Comparison of ENCODE assay signal across 36 cellular contexts in the genomic region with DNA sequence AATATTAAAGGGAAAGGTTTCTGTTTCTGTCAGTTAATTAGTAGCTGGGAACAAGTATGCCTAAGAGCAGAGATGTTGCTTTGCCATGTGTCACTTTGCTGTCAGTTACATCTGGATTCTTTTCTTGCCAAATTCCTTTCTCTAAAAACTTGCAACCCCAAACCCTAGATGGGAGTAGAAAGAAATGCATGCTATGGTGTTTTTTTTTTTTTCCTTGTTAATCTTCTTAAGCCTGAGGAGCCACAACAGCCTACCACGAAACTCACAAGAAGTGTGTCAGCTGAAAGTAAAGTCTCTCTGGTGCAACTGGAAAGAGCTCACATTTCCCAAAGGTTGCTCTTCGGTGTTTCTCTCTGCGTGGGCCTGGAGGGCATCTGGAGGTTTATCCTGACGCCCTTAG. TPM values are rescaled to one million over a fixed set of nuclear protein-coding genes. Genes with fewer than 3 reads are reported as not detected.
DNase-seq lines count a peak whose midpoint lies in the region; ATAC-seq and TF ChIP-seq lines count a peak whose summit lies in the region.
"Had no signal": no experiment of that assay in that cellular context is flagged by ENCODE, and none has a peak within 500 bp of the region (broad histone marks: within the 10 kb centered on the region; RNA-seq: fewer than 3 reads in every experiment).

No MANE protein-coding gene starts in this region.

- H3K36me3 ChIP-seq in upper lobe of right lung: no peaks in the 10 kb centered on the region
- H3K36me3 ChIP-seq: ovary, right atrium auricular region had no signal

- H3K27ac Mint-ChIP-seq in activated CD4-positive, alpha-beta T cell treated with anti-CD3 and anti-CD28 coated beads, Interleukin-2, amount 10 ng/mL, durations not matched to agents 7 days and 5 days: peak overlapping the region; percentile 9
- H3K27ac Mint-ChIP-seq in mesothelial cell of epicardium: peak overlapping the region; percentile 63
- H3K27ac Mint-ChIP-seq: activated B cell treated with CpG ODN at 0.5 μM for 24 hours; activated naive CD4-positive, alpha-beta T cell treated with anti-CD3 and anti-CD28 coated beads for 36 hours; activated T-helper 1 cell treated with anti-CD3 and anti-CD28 coated beads, Interleukin-12 subunit alpha, Interleukin-12 subunit beta, Interleukin-2, Interleukin-4 antibody, amounts not matched to agents 30 ng/mL and 10 ng/mL and 1 ng/mL, durations not matched to agents 14 hours and 24 hours and 36 hours; nephron progenitor cell; stimulated activated effector memory CD8-positive, alpha-beta T cell treated with anti-CD3 and anti-CD28 coated beads, Interleukin-12 subunit alpha, Interleukin-12 subunit beta, amount 100 ng/mL, for 72 hours had no signal

- no peak overlapping the region for H3K27ac ChIP-seq in upper lobe of right lung
- H3K27ac ChIP-seq: 22Rv1, ovary, right atrium auricular region, RWPE1 had no signal

- no peaks in the 10 kb centered on the region for H3K27me3 Mint-ChIP-seq in activated CD4-positive, alpha-beta T cell treated with anti-CD3 and anti-CD28 coated beads, Interleukin-2, amount 10 ng/mL, durations not matched to agents 7 days and 5 days
- no peaks in the 10 kb centered on the region for H3K27me3 Mint-ChIP-seq in mesothelial cell of epicardium (ENCODE audit: low read depth)
- H3K27me3 Mint-ChIP-seq: activated B cell treated with CpG ODN at 0.5 μM for 24 hours had no signal

- POLR2A ChIA-PET in activated CD4-positive, alpha-beta T cell treated with anti-CD3 and anti-CD28 coated beads, Interleukin-2, amount 10 ng/mL, durations not matched to agents 7 days and 5 days (lab: Charles Lee): no interaction called here

- peaks cover 3% of the 10 kb centered on the region for H3K4me1 ChIP-seq in upper lobe of right lung

- no peak overlapping the region for H3K4me3 Mint-ChIP-seq in activated CD4-positive, alpha-beta T cell treated with anti-CD3 and anti-CD28 coated beads, Interleukin-2, amount 10 ng/mL, durations not matched to agents 7 days and 5 days
- no peak overlapping the region for H3K4me3 Mint-ChIP-seq in mesothelial cell of epicardium
- H3K4me3 Mint-ChIP-seq: activated B cell treated with CpG ODN at 0.5 μM for 24 hours; activated naive CD4-positive, alpha-beta T cell treated with anti-CD3 and anti-CD28 coated beads for 36 hours; activated T-helper 1 cell treated with anti-CD3 and anti-CD28 coated beads, Interleukin-12 subunit alpha, Interleukin-12 subunit beta, Interleukin-2, Interleukin-4 antibody, amounts not matched to agents 30 ng/mL and 10 ng/mL and 1 ng/mL, durations not matched to agents 14 hours and 24 hours and 36 hours; CD8-positive, alpha-beta memory T cell; nephron progenitor cell; stimulated activated effector memory CD8-positive, alpha-beta T cell treated with anti-CD3 and anti-CD28 coated beads, Interleukin-12 subunit alpha, Interleukin-12 subunit beta, amount 100 ng/mL, for 72 hours had no signal

- peaks cover 3% of the 10 kb centered on the region for H3K4me1 Mint-ChIP-seq in activated CD4-positive, alpha-beta T cell treated with anti-CD3 and anti-CD28 coated beads, Interleukin-2, amount 10 ng/mL, durations not matched to agents 7 days and 5 days
- H3K4me1 Mint-ChIP-seq in mesothelial cell of epicardium: peaks cover 29% of the 10 kb centered on the region
- H3K4me1 Mint-ChIP-seq: CD8-positive, alpha-beta memory T cell; stimulated activated effector memory CD8-positive, alpha-beta T cell treated with anti-CD3 and anti-CD28 coated beads, Interleukin-12 subunit alpha, Interleukin-12 subunit beta, amount 100 ng/mL, for 72 hours had no signal

- no peak for ATAC-seq in GM21528 (IDR thresholded peaks at IDR 0.05; ENCODE audit: low FRiP score, unreplicated experiment)
- ATAC-seq in upper lobe of right lung: no peak
- ATAC-seq: stimulated activated effector memory CD8-positive, alpha-beta T cell treated with anti-CD3 and anti-CD28 coated beads, Interleukin-12 subunit alpha, Interleukin-12 subunit beta, amount 100 ng/mL, for 72 hours had no signal

- no peaks in the 10 kb centered on the region for H3K27me3 ChIP-seq in upper lobe of right lung
- H3K27me3 ChIP-seq: ovary, right atrium auricular region had no signal

- CTCF ChIA-PET in activated CD4-positive, alpha-beta T cell treated with anti-CD3 and anti-CD28 coated beads, Interleukin-2, amount 10 ng/mL, durations not matched to agents 7 days and 5 days (lab: Charles Lee): interaction anchor here (0.7 to 1.0 kb wide), 3 partner anchors 16 to 1869 kb away, joined by 3 to 4 read pairs (median 3); no protein-coding TSS in a partner anchor

- H3K9me3 ChIP-seq in upper lobe of right lung: no peaks in the 10 kb centered on the region
- H3K9me3 ChIP-seq: ovary, right atrium auricular region had no signal

- no peak overlapping the region for H3K4me3 ChIP-seq in upper lobe of right lung
- H3K4me3 ChIP-seq: coronary artery, ovary, right atrium auricular region had no signal

- H3K9me3 Mint-ChIP-seq in activated CD4-positive, alpha-beta T cell treated with anti-CD3 and anti-CD28 coated beads, Interleukin-2, amount 10 ng/mL, durations not matched to agents 7 days and 5 days: no peaks in the 10 kb centered on the region
- no peaks in the 10 kb centered on the region for H3K9me3 Mint-ChIP-seq in mesothelial cell of epicardium
- H3K9me3 Mint-ChIP-seq: activated B cell treated with CpG ODN at 0.5 μM for 24 hours; activated naive CD4-positive, alpha-beta T cell treated with anti-CD3 and anti-CD28 coated beads for 36 hours; activated T-helper 1 cell treated with anti-CD3 and anti-CD28 coated beads, Interleukin-12 subunit alpha, Interleukin-12 subunit beta, Interleukin-2, Interleukin-4 antibody, amounts not matched to agents 30 ng/mL and 10 ng/mL and 1 ng/mL, durations not matched to agents 14 hours and 24 hours and 36 hours; CD8-positive, alpha-beta memory T cell; stimulated activated effector memory CD8-positive, alpha-beta T cell treated with anti-CD3 and anti-CD28 coated beads, Interleukin-12 subunit alpha, Interleukin-12 subunit beta, amount 100 ng/mL, for 72 hours had no signal

- TF ChIP-seq CTCF in mesothelial cell of epicardium (IDR thresholded peaks at IDR 0.05; ENCODE audit: unreplicated experiment) (no peak), upper lobe of right lung (IDR thresholded peaks at IDR 0.05) (no peak)

- DNase-seq in activated CD4-positive, alpha-beta T cell treated with anti-CD3 and anti-CD28 coated beads, Interleukin-2, amount 10 ng/mL, durations not matched to agents 7 days and 5 days: no peak
- no peak for DNase-seq in activated CD4-positive, alpha-beta T cell treated with anti-CD3 and anti-CD28 coated beads for 4 hours
- DNase-seq in dedifferentiated amniotic fluid mesenchymal stem cell (ENCODE audit: extremely low spot score): peak; percentile 19
- DNase-seq in mesothelial cell of epicardium (ENCODE audit: low spot score in 2 of 2, unreplicated experiment in 2 of 2): no peak
- no peak for DNase-seq in cardiac septum (ENCODE audit: low spot score)
- no peak for DNase-seq in NCI-H510A treated with DMSO at 0.1 percent for 48 hours (lab: John Stamatoyannopoulos, UW)
- DNase-seq in upper lobe of right lung: no peak
- DNase-seq: activated B cell treated with CpG ODN at 0.5 μM for 24 hours; activated CD4-positive, alpha-beta T cell treated with anti-CD3 and anti-CD28 coated beads, Interleukin-2, amount 50 U/mL, for 4 hours; activated naive CD4-positive, alpha-beta T cell treated with anti-CD3 and anti-CD28 coated beads for 36 hours; amygdala; CD8-positive, alpha-beta memory T cell; islet precursor cell; KBM-7; NCI-H1436 treated with DMSO at 0.1 percent for 48 hours; NCI-H2107; NCI-H446 treated with DMSO at 0.1 percent for 48 hours; nephron progenitor cell; ovary; stimulated activated CD4-positive, alpha-beta T cell treated with anti-CD3 and anti-CD28 coated beads, Interleukin-12 subunit alpha, Interleukin-12 subunit beta, amount 100 ng/mL, for 4 hours; stimulated activated CD4-positive, alpha-beta T cell treated with anti-CD3 and anti-CD28 coated beads, Interleukin-4, amount 100 ng/mL, for 24 hours; substantia nigra; T-helper 1 cell had no signal

- intact Hi-C loops in cardiac septum (cut with DNase I) (loop anchor here (5.0 kb wide), 1 partner anchor 69 kb away; no protein-coding TSS in a partner anchor), upper lobe of right lung (cut with DNase I) (no loop called here)

- peaks cover 3% of the 10 kb centered on the region for H3K36me3 Mint-ChIP-seq in activated CD4-positive, alpha-beta T cell treated with anti-CD3 and anti-CD28 coated beads, Interleukin-2, amount 10 ng/mL, durations not matched to agents 7 days and 5 days (ENCODE audit: low read depth)
- H3K36me3 Mint-ChIP-seq in mesothelial cell of epicardium: peaks cover 2% of the 10 kb centered on the region

RNA-seq across cellular contexts. Expression of a gene that starts 17.9 kb away (rescaled TPM):
- total RNA-seq in activated CD4-positive, alpha-beta T cell treated with anti-CD3 and anti-CD28 coated beads, Interleukin-2, amount 10 ng/mL, durations not matched to agents 7 days and 5 days: not detected
- total RNA-seq in mesothelial cell of epicardium: not detected in 3 replicates
- total RNA-seq in cardiac septum: not detected
- not detected for total RNA-seq in upper lobe of right lung
- total RNA-seq: activated B cell treated with CpG ODN at 0.5 μM for 24 hours; activated naive CD4-positive, alpha-beta T cell treated with anti-CD3 and anti-CD28 coated beads for 36 hours; activated T-helper 1 cell treated with anti-CD3 and anti-CD28 coated beads, Interleukin-12 subunit alpha, Interleukin-12 subunit beta, Interleukin-2, Interleukin-4 antibody, amounts not matched to agents 30 ng/mL and 10 ng/mL and 1 ng/mL, durations not matched to agents 14 hours and 24 hours and 36 hours; bronchial epithelial cell; CD8-positive, alpha-beta memory T cell; glomerular endothelial cell; HT1080; mononuclear cell; ovary; right atrium auricular region; SK-MEL-5; ureter had no signal
